17 cellular contexts compared by ENCODE assay signal in genomic region chr5:171693397-171693796, GRCh38.
A peak's percentile ranks its signal among the peaks of the same experiment; 100 is the strongest.
DNase-seq lines count a peak whose midpoint lies in the region; ATAC-seq and TF ChIP-seq lines count a peak whose summit lies in the region.
"Had no signal": no experiment of that assay in that cellular context is flagged by ENCODE, and none has a peak within 500 bp of the region (broad histone marks: within the 10 kb centered on the region; RNA-seq: fewer than 3 reads in every experiment).

No MANE protein-coding gene starts in this region.

- CTCF ChIA-PET in activated CD8-positive, alpha-beta memory T cell treated with anti-CD3 and anti-CD28 coated beads, Interleukin-2, amount 10 ng/mL, durations not matched to agents 7 days and 5 days (lab: Charles Lee) = no interaction called here

- no peaks in the 10 kb centered on the region for H3K23me2 ChIP-seq in H9 (ENCODE audit: insufficient read length, low read depth, low read length, poor library complexity, severe bottlenecking)

- H3K27me3 Mint-ChIP-seq in activated CD8-positive, alpha-beta memory T cell treated with anti-CD3 and anti-CD28 coated beads, Interleukin-2, amount 10 ng/mL, durations not matched to agents 7 days and 5 days = peaks cover 2% of the 10 kb centered on the region
- peaks cover 9% of the 10 kb centered on the region for H3K27me3 Mint-ChIP-seq in H9 (ENCODE audit: low read depth)

- no peak overlapping the region for H3K18ac ChIP-seq in H9 (ENCODE audit: insufficient read length, low read depth, low read length)

- H2BK5ac ChIP-seq in H9 (ENCODE audit: insufficient read length, low read length) = no peak overlapping the region

- H3K9me3 ChIP-seq in H9 (ENCODE audit: control insufficient read depth, low read depth, low read length) = no peaks in the 10 kb centered on the region

- no peaks in the 10 kb centered on the region for H3K79me2 ChIP-seq in H9 (ENCODE audit: insufficient read depth, low read length)

- H3K56ac ChIP-seq in H9 (ENCODE audit: insufficient read length, low read depth, low read length) = no peak overlapping the region

- H4K91ac ChIP-seq in H9 (ENCODE audit: insufficient read length, low read depth, low read length) = no peak overlapping the region

- H3K9ac ChIP-seq in H9 (ENCODE audit: extremely low read depth, insufficient read length, low read length) = no peak overlapping the region

- H4K5ac ChIP-seq in H9 (ENCODE audit: insufficient read length, low read depth, low read length) = no peak overlapping the region

- no peaks in the 10 kb centered on the region for H3K79me1 ChIP-seq in H9 (ENCODE audit: insufficient read depth, low read depth, low read length, poor library complexity, severe bottlenecking)

- no peak for TF ChIP-seq POLR2A in GM18505 (IDR thresholded peaks at IDR 0.05; ENCODE audit: borderline replicate concordance, extremely low read depth, insufficient read depth, insufficient read length)

- H2BK15ac ChIP-seq in H9 (ENCODE audit: low read depth, low read length) = no peak overlapping the region

- no peak overlapping the region for H3K14ac ChIP-seq in H9 (ENCODE audit: insufficient read depth, low read length)

- no peak overlapping the region for H2BK20ac ChIP-seq in H9 (ENCODE audit: low read depth, low read length, poor library complexity, severe bottlenecking)

- no CpG with 5 or more reads among the region's 3 CpGs for WGBS in H9 (ENCODE audit: extremely low coverage, insufficient read length, low lambda C conversion rate)

- no peak overlapping the region for H2AFZ ChIP-seq in H9 (ENCODE audit: low read length)

- no peak overlapping the region for H3K4me3 Mint-ChIP-seq in activated CD8-positive, alpha-beta memory T cell treated with anti-CD3 and anti-CD28 coated beads, Interleukin-2, amount 10 ng/mL, durations not matched to agents 7 days and 5 days
- no peak overlapping the region for H3K4me3 Mint-ChIP-seq in H9

- no peak for TF ChIP-seq CTCF in H9 (conservative IDR thresholded peaks at IDR 0.05)

- H4K8ac ChIP-seq in H9 (replicated peaks; ENCODE audit: insufficient read length, low read depth, low read length) = no peak overlapping the region

- H2BK120ac ChIP-seq in H9 (ENCODE audit: low read depth, low read length, poor library complexity, severe bottlenecking) = no peak overlapping the region

- no peaks in the 10 kb centered on the region for H4K20me1 ChIP-seq in H9 (ENCODE audit: control insufficient read depth, insufficient read depth, insufficient read length)

- ATAC-seq in activated CD8-positive, alpha-beta memory T cell treated with anti-CD3 and anti-CD28 coated beads, Interleukin-2, amount 10 ng/mL, durations not matched to agents 7 days and 5 days = no peak
- ATAC-seq in GM21367 (IDR thresholded peaks at IDR 0.05; ENCODE audit: unreplicated experiment) (no peak), GM18505 (IDR thresholded peaks at IDR 0.05; ENCODE audit: unreplicated experiment) (no peak)

- DNase-seq in activated CD8-positive, alpha-beta memory T cell treated with anti-CD3 and anti-CD28 coated beads for 24 hours = peak; percentile 19
- no peak for DNase-seq in activated CD8-positive, alpha-beta memory T cell treated with anti-CD3 and anti-CD28 coated beads, Interleukin-2, amount 10 ng/mL, durations not matched to agents 7 days and 5 days
- DNase-seq in H9 = peak; percentile 6
- peak; percentile 17 for DNase-seq in RPMI8226
- peak; percentile 46 for DNase-seq in islet precursor cell
- DNase-seq: BE2C, DND-41, Kasumi-1, NCI-H1092 treated with DMSO at 0.1 percent for 48 hours, NCI-H1436 treated with DMSO at 0.1 percent for 48 hours, NCI-H1930, NCI-H446, NCI-H526, SHP77 treated with DMSO at 0.1 percent for 48 hours had no signal

- no peak overlapping the region for H3K4me2 ChIP-seq in H9 (ENCODE audit: insufficient read depth, insufficient read length, low read length)

- H3K9me3 Mint-ChIP-seq in activated CD8-positive, alpha-beta memory T cell treated with anti-CD3 and anti-CD28 coated beads, Interleukin-2, amount 10 ng/mL, durations not matched to agents 7 days and 5 days (ENCODE audit: low read depth) = no peaks in the 10 kb centered on the region
- peaks cover 0 to 3% of the 10 kb centered on the region in 2 experiments; a peak in 1 of 5 replicates for H3K9me3 Mint-ChIP-seq in H9

- no peaks in the 10 kb centered on the region for H3K4me1 Mint-ChIP-seq in activated CD8-positive, alpha-beta memory T cell treated with anti-CD3 and anti-CD28 coated beads, Interleukin-2, amount 10 ng/mL, durations not matched to agents 7 days and 5 days
- peaks cover 2 to 7% of the 10 kb centered on the region in 2 experiments; a peak in 2 of 4 replicates for H3K4me1 Mint-ChIP-seq in H9

- H3K27ac ChIP-seq in H9 (ENCODE audit: insufficient read length, low read depth, low read length) = no peak overlapping the region
- H3K27ac ChIP-seq: SK-N-MC had no signal

- no peaks in the 10 kb centered on the region for H3K36me3 Mint-ChIP-seq in activated CD8-positive, alpha-beta memory T cell treated with anti-CD3 and anti-CD28 coated beads, Interleukin-2, amount 10 ng/mL, durations not matched to agents 7 days and 5 days
- H3K36me3 Mint-ChIP-seq in H9 (ENCODE audit: insufficient read depth in 1 of 3, low read depth in 3 of 3) = no peaks in the 10 kb centered on the region

- H3T11ph ChIP-seq in H9 (ENCODE audit: low read length) = no peak overlapping the region

- no peak overlapping the region for H3K4ac ChIP-seq in H9 (ENCODE audit: low read depth, low read length)

- no peak overlapping the region for H2AK5ac ChIP-seq in H9 (ENCODE audit: insufficient read length, low read length)

- H3K27me3 ChIP-seq in H9 (ENCODE audit: insufficient read depth, low read length) = no peaks in the 10 kb centered on the region
- H3K27me3 ChIP-seq: BE2C had no signal

- H3K27ac Mint-ChIP-seq in activated CD8-positive, alpha-beta memory T cell treated with anti-CD3 and anti-CD28 coated beads, Interleukin-2, amount 10 ng/mL, durations not matched to agents 7 days and 5 days = no peak overlapping the region
- H3K27ac Mint-ChIP-seq in H9 = no peak overlapping the region

- H3K23ac ChIP-seq in H9 (ENCODE audit: insufficient read length, low read depth, low read length) = no peak overlapping the region

- no peak overlapping the region for H2BK12ac ChIP-seq in H9 (ENCODE audit: insufficient read length, low read depth, low read length)

- no peaks in the 10 kb centered on the region; the same call in 1 of the 2 replicates for H3K4me1 ChIP-seq in H9 (ENCODE audit: insufficient read depth, low read length)
- H3K4me1 ChIP-seq: BE2C had no signal
